ENCODE assay signal across 11 cellular contexts in the genomic region with DNA sequence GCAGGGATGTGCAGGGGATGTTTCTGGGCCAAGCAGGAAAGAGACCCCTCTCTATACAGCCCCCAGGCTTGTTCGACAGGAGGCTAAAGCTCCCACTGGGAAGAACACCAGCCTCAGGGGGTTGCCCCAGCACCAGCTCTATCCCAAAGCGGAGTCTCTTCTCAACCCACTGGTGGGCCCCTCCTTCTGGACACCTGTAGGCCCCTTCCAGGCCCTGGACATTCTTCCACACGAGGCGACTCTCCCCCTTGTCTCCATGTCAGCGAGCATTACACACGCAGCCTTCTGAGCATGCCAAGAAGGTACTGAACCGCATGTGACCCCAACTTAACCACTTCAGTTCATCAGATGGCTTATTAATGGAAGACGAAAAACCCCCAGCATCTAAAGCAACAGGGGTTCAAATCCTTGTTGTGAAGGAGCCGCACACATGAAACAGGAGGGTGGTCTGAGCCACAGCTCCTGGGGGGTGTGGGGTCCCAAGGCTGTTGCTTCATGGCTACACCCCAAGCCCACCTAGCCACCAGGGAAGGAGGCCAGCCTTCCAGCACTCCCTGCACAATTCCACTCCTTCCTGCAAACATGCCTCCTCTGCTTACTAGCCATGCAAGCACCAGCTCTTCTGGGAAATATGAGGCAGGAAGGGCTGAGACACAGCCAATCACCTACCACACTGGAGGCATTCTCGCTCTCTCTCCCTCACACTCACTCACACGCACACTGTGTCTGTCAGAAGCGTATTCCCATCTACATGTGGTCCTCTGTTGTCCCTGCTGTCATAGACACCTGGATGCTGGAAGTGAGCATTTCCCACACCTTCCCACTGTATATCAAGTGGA.
DNase-seq lines count a peak whose midpoint lies in the region; ATAC-seq, FAIRE-seq and TF ChIP-seq lines count a peak whose summit lies in the region.
"Had no signal": no experiment of that assay in that cellular context is flagged by ENCODE, and none has a peak within 500 bp of the region (broad histone marks: within the 10 kb centered on the region; RNA-seq: fewer than 3 reads in every experiment).

No MANE protein-coding gene starts in this region.

- no peaks in the 10 kb centered on the region for H3K36me3 ChIP-seq in SK-N-MC (ENCODE audit: insufficient read depth, low read length)

- no peak for TF ChIP-seq POLR2A in A549 (IDR thresholded peaks at IDR 0.05; ENCODE audit: low read length)

- H3K4me2 ChIP-seq in A549, result peak overlapping the region; percentile 91; the same call in 1 of the 3 replicates

- H3K27me3 Mint-ChIP-seq in neural crest cell (ENCODE audit: low read depth), result no peaks in the 10 kb centered on the region

- CTCF ChIA-PET in A549 (lab: Yijun Ruan, JAX), result interaction anchor here (1.2 kb wide), 1 partner anchor 24 kb away, joined by 5 read pairs; no protein-coding TSS in a partner anchor

- H3K4me1 ChIP-seq in A549, result peaks cover 37% of the 10 kb centered on the region

- ATAC-seq in A549, result no peak
- ATAC-seq: K562 had no signal

- H3K27ac Mint-ChIP-seq in neural crest cell (ENCODE audit: unreplicated experiment), result no peak overlapping the region

- TF ChIP-seq RAD21 in A549 (conservative IDR thresholded peaks at IDR 0.05 in 1 of 2, IDR thresholded peaks at IDR 0.05 in 1 of 2), result no peak

- H3K9me3 ChIP-seq in A549 (no peaks in the 10 kb centered on the region), SK-N-MC (ENCODE audit: low read depth, low read length) (no peaks in the 10 kb centered on the region)

- H3K4me1 Mint-ChIP-seq in neural crest cell, result peaks cover 71% of the 10 kb centered on the region

- in situ Hi-C loops in G401 (cut with HindIII; ENCODE audit: low sequenced_read_pairs), result no loop called here

- H3K4me3 ChIP-seq in A549 (no peak overlapping the region), SK-N-MC (no peak overlapping the region), fibroblast of villous mesenchyme (ENCODE audit: low read depth, low read length) (peak overlapping the region; percentile 79), foreskin fibroblast (ENCODE audit: low read depth in 1 of 2, low read length in 2 of 2) (no peak overlapping the region)
- H3K4me3 ChIP-seq: K562 had no signal

- no peak overlapping the region for H3K9ac ChIP-seq in SK-N-MC (ENCODE audit: insufficient read length)

- H3K4me3 Mint-ChIP-seq in neural crest cell, result peak overlapping the region; percentile 91

- WGBS in A549 (ENCODE audit: missing lambda C conversion rate), result 88% methylated on average over 12 of the region's 12 CpGs

- FAIRE-seq in A549 (lab: Jason Lieb, UNC), result no peak

- POLR2A ChIA-PET in A549 (lab: Yijun Ruan, JAX), result no interaction called here

- H3K9me3 Mint-ChIP-seq in neural crest cell, result no peaks in the 10 kb centered on the region

- TF ChIP-seq EP300 in A549 (IDR thresholded peaks at IDR 0.05), result no peak

- H3K27ac ChIP-seq in A549 (no peak overlapping the region; a peak in 1 of 6 replicates), SK-N-MC (peak overlapping the region; percentile 25; the same call in 1 of the 2 replicates)
- H3K27ac ChIP-seq: C4-2B had no signal

- H3K36me3 Mint-ChIP-seq in neural crest cell (ENCODE audit: low read depth), result no peaks in the 10 kb centered on the region

- TF ChIP-seq CTCF in A549 (IDR thresholded peaks at IDR 0.05) (no peak), fibroblast of villous mesenchyme (IDR thresholded peaks at IDR 0.05; ENCODE audit: insufficient read depth, low read depth, low read length) (no peak), neural crest cell (conservative IDR thresholded peaks at IDR 0.05) (no peak), foreskin fibroblast (IDR thresholded peaks at IDR 0.05; ENCODE audit: low read depth, low read length) (no peak)

- no peak for DNase-seq in A549 (ENCODE audit: low read depth in 1 of 2, low spot score in 1 of 2)
- no peak for DNase-seq in SK-N-MC (ENCODE audit: low read depth, low spot score)
- no peak for DNase-seq in fibroblast of villous mesenchyme (ENCODE audit: low read depth)
- DNase-seq in neural crest cell (ENCODE audit: low read depth, low spot score), result no peak
- no peak for DNase-seq in DMS 273 treated with DMSO at 0.1 percent for 48 hours (lab: John Stamatoyannopoulos, UW)
- DNase-seq in foreskin fibroblast, result no peak
- DNase-seq in Kasumi-1 (lab: John Stamatoyannopoulos, UW), result no peak
- no peak for DNase-seq in G401 (ENCODE audit: low spot score)
- DNase-seq: activated CD8-positive, alpha-beta memory T cell treated with anti-CD3 and anti-CD28 coated beads for 24 hours had no signal

TF ChIP-seq in A549, 52 proteins besides CTCF, POLR2A, EP300 and RAD21:
- TF ChIP-seq CBX2 (IDR thresholded peaks at IDR 0.05; ENCODE audit: borderline replicate concordance, low read depth) (no peak), ELK1 (IDR thresholded peaks at IDR 0.05; ENCODE audit: low read depth, low read length) (no peak), ZSCAN20 (CRISPR knock-in tag; IDR thresholded peaks at IDR 0.05) (no peak), RNF2 (IDR thresholded peaks at IDR 0.05; ENCODE audit: borderline replicate concordance, low read depth) (no peak), MAFK (IDR thresholded peaks at IDR 0.05; ENCODE audit: partially characterized antibody) (no peak), TP53 (CRISPR knock-in tag; IDR thresholded peaks at IDR 0.05) (no peak), KDM1A (IDR thresholded peaks at IDR 0.05; ENCODE audit: low read depth) (no peak), EHMT2 (IDR thresholded peaks at IDR 0.05; ENCODE audit: low read depth) (no peak), BCL3 (IDR thresholded peaks at IDR 0.05) (no peak), ZNF302 (CRISPR knock-in tag; IDR thresholded peaks at IDR 0.05) (no peak), HOXB13 (CRISPR knock-in tag; IDR thresholded peaks at IDR 0.05; ENCODE audit: low read depth) (no peak), PHF8 (IDR thresholded peaks at IDR 0.05; ENCODE audit: borderline replicate concordance, low read depth) (no peak), CHD4 (IDR thresholded peaks at IDR 0.05; ENCODE audit: borderline replicate concordance) (no peak), RARB (CRISPR knock-in tag; IDR thresholded peaks at IDR 0.05) (no peak), SREBF2 (IDR thresholded peaks at IDR 0.05) (no peak)
- TF ChIP-seq, protein P1, sequence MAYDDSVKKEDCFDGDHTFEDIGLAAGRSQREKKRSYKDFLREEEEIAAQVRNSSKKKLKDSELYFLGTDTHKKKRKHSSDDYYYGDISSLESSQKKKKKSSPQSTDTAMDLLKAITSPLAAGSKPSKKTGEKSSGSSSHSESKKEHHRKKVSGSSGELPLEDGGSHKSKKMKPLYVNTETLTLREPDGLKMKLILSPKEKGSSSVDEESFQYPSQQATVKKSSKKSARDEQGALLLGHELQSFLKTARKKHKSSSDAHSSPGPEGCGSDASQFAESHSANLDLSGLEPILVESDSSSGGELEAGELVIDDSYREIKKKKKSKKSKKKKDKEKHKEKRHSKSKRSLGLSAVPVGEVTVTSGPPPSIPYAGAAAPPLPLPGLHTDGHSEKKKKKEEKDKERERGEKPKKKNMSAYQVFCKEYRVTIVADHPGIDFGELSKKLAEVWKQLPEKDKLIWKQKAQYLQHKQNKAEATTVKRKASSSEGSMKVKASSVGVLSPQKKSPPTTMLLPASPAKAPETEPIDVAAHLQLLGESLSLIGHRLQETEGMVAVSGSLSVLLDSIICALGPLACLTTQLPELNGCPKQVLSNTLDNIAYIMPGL (CRISPR knock-in tag; IDR thresholded peaks at IDR 0.05; ENCODE audit: borderline replicate concordance), result no peak
